ENCODE assay signal across 1 cellular context in the genomic region with DNA sequence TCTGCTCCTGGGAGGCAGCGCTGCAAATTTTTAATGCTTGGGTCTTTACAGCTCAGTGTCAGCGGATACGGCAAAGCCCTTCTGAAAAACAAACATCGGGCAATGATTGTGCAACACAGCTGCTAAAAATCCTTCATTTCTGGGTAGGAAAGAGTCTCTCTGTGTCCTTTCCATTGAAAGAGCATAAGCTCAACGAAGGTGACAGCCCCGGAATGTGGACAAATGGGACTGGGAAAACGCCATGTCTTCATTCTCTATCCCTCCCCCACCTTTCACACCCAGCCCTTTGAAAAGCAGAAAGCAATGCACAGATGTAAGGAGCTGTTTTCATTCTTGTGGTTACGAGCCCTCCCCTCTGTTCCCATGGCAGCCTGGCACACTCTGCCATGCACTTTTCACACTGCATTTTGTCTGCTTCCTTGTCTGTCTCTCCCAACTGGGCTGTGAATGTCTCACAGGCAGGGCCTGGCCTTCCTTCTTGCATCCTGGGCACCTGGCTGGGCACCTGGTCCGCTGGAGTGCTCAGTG.
TF ChIP-seq lines count a peak whose summit lies in the region.

No MANE protein-coding gene starts in this region.

TF ChIP-seq in SK-N-SH treated with all-trans-retinoic acid at 6 μM for 48 hours, 23 proteins besides CTCF, POLR2A, EP300 and RAD21 (continued from another document):
- TF ChIP-seq, protein P1, sequence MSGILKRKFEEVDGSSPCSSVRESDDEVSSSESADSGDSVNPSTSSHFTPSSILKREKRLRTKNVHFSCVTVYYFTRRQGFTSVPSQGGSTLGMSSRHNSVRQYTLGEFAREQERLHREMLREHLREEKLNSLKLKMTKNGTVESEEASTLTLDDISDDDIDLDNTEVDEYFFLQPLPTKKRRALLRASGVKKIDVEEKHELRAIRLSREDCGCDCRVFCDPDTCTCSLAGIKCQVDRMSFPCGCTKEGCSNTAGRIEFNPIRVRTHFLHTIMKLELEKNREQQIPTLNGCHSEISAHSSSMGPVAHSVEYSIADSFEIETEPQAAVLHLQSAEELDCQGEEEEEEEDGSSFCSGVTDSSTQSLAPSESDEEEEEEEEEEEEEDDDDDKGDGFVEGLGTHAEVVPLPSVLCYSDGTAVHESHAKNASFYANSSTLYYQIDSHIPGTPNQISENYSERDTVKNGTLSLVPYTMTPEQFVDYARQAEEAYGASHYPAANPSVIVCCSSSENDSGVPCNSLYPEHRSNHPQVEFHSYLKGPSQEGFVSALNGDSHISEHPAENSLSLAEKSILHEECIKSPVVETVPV (CRISPR knock-in tag; IDR thresholded peaks at IDR 0.05), result no peak
- no peak for TF ChIP-seq TOX (CRISPR knock-in tag; IDR thresholded peaks at IDR 0.05; ENCODE audit: borderline replicate concordance)
- no peak for TF ChIP-seq ZNF70 (CRISPR knock-in tag; IDR thresholded peaks at IDR 0.05)
- no peak for TF ChIP-seq ZNF8 (CRISPR knock-in tag; IDR thresholded peaks at IDR 0.05)
- TF ChIP-seq, protein P2, sequence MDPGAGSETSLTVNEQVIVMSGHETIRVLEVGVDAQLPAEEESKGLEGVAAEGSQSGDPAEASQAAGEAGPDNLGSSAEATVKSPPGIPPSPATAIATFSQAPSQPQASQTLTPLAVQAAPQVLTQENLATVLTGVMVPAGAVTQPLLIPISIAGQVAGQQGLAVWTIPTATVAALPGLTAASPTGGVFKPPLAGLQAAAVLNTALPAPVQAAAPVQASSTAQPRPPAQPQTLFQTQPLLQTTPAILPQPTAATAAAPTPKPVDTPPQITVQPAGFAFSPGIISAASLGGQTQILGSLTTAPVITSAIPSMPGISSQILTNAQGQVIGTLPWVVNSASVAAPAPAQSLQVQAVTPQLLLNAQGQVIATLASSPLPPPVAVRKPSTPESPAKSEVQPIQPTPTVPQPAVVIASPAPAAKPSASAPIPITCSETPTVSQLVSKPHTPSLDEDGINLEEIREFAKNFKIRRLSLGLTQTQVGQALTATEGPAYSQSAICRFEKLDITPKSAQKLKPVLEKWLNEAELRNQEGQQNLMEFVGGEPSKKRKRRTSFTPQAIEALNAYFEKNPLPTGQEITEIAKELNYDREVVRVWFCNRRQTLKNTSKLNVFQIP (CRISPR knock-in tag; IDR thresholded peaks at IDR 0.05; ENCODE audit: borderline replicate concordance, low read depth), result no peak
- no peak for TF ChIP-seq ARNTL (CRISPR knock-in tag; IDR thresholded peaks at IDR 0.05; ENCODE audit: borderline replicate concordance, low read depth)
